ENCODE assay signal across 11 cellular contexts in genomic region chr6:157761926-157762325, GRCh38.
A peak's percentile ranks its signal among the peaks of the same experiment; 100 is the strongest.
DNase-seq lines count a peak whose midpoint lies in the region; ATAC-seq and TF ChIP-seq lines count a peak whose summit lies in the region.
"Had no signal": no experiment of that assay in that cellular context is flagged by ENCODE, and none has a peak within 500 bp of the region (broad histone marks: within the 10 kb centered on the region; RNA-seq: fewer than 3 reads in every experiment).

No MANE protein-coding gene starts in this region.

- H3K79me2 ChIP-seq in mammary epithelial cell (ENCODE audit: insufficient read depth, low read length) (no peaks in the 10 kb centered on the region), hepatocyte (no peaks in the 10 kb centered on the region)

- POLR2A ChIA-PET in MCF 10A (lab: Yijun Ruan, JAX) (interaction anchor here (0.9 to 6.0 kb wide), 6 partner anchors 43 to 125 kb away, joined by 3 to 79 read pairs (median 30); no protein-coding TSS in a partner anchor), T-cell (lab: Charles Lee) (interaction anchor here in 1 of 2 donors (0.6 kb wide), 1 partner anchor 64 kb away, joined by 6 read pairs; no protein-coding TSS in a partner anchor)

- 95% methylated on average over 11 of the region's 13 CpGs for WGBS in mammary epithelial cell (ENCODE audit: low coverage, missing lambda C conversion rate)
- 94% methylated on average over 13 of the region's 13 CpGs for WGBS in hepatocyte (ENCODE audit: low lambda C conversion rate, missing lambda C conversion rate)

- H4K20me1 ChIP-seq in mammary epithelial cell (ENCODE audit: insufficient read depth, low read length) (no peaks in the 10 kb centered on the region), hepatocyte (ENCODE audit: insufficient read depth, poor library complexity, severe bottlenecking) (no peaks in the 10 kb centered on the region)

- H3K4me1 ChIP-seq in mammary epithelial cell (ENCODE audit: insufficient read depth, low read length) (peaks cover 64% of the 10 kb centered on the region), tibial artery (peaks cover 4 to 73% (median 51%) of the 10 kb centered on the region in 4 donors), hepatocyte (ENCODE audit: insufficient read depth) (peaks cover 22% of the 10 kb centered on the region)

- CTCF ChIA-PET in MCF 10A (lab: Yijun Ruan, JAX) (interaction anchor here (0.6 to 8.7 kb wide), 7 partner anchors 46 to 131 kb away, joined by 3 to 138 read pairs (median 3); no protein-coding TSS in a partner anchor), mammary epithelial cell (lab: Charles Lee; ENCODE audit: low non-redundant PET) (no interaction called here), T-cell (lab: Charles Lee) (interaction anchor here (0.8 to 2.0 kb wide), 4 partner anchors 85 to 265 kb away, joined by 3 to 12 read pairs (median 8); no protein-coding TSS in a partner anchor)

- ATAC-seq in T-cell (replicated peaks in 1 of 4) = no peak

- no peak for TF ChIP-seq CTCF in MCF 10A (IDR thresholded peaks at IDR 0.05; ENCODE audit: unreplicated experiment)
- no peak for TF ChIP-seq CTCF in mammary epithelial cell (conservative IDR thresholded peaks at IDR 0.05 in 1 of 2, IDR thresholded peaks at IDR 0.05 in 1 of 2; ENCODE audit: extremely low read depth in 1 of 2, insufficient read depth in 1 of 2, low read depth in 1 of 2, low read length in 2 of 2)
- TF ChIP-seq CTCF in endothelial cell (IDR thresholded peaks at IDR 0.05; ENCODE audit: unreplicated experiment) = no peak
- TF ChIP-seq CTCF in tibial artery (IDR thresholded peaks at IDR 0.05) = no peak
- no peak for TF ChIP-seq CTCF in hepatocyte (IDR thresholded peaks at IDR 0.05; ENCODE audit: poor library complexity)

- H3K9me3 ChIP-seq in mammary epithelial cell (replicated peaks; ENCODE audit: insufficient read depth, low read length) (no peaks in the 10 kb centered on the region), tibial artery (no peaks in the 10 kb centered on the region), hepatocyte (ENCODE audit: low read depth) (no peaks in the 10 kb centered on the region)

- no peak overlapping the region for H3K27ac Mint-ChIP-seq in MCF 10A (ENCODE audit: low read depth, unreplicated experiment)
- peak overlapping the region; percentile 76 to 77 for H3K27ac Mint-ChIP-seq in T-cell
- peak overlapping the region; percentile 76 for H3K27ac Mint-ChIP-seq in endothelial cell (ENCODE audit: unreplicated experiment)

- H3K4me3 ChIP-seq in mammary epithelial cell (replicated peaks in 1 of 3; ENCODE audit: insufficient read depth in 1 of 3, low read depth in 2 of 3, low read length in 3 of 3) (no peak overlapping the region), tibial artery (no peak overlapping the region), hepatocyte (no peak overlapping the region)

- H3K36me3 Mint-ChIP-seq in MCF 10A (ENCODE audit: insufficient read depth, unreplicated experiment) (peaks cover 5% of the 10 kb centered on the region), T-cell (no peaks in the 10 kb centered on the region), endothelial cell (ENCODE audit: low read depth, unreplicated experiment) (no peaks in the 10 kb centered on the region)

- H3K4me2 ChIP-seq in mammary epithelial cell (ENCODE audit: insufficient read depth, low read depth, low read length) = no peak overlapping the region
- H3K4me2 ChIP-seq in hepatocyte = no peak overlapping the region

- H2AFZ ChIP-seq in mammary epithelial cell (ENCODE audit: low read depth, low read length) (no peak overlapping the region), hepatocyte (no peak overlapping the region)

- H3K9me3 Mint-ChIP-seq in MCF 10A (ENCODE audit: unreplicated experiment) = no peaks in the 10 kb centered on the region
- no peaks in the 10 kb centered on the region for H3K9me3 Mint-ChIP-seq in T-cell
- H3K9me3 Mint-ChIP-seq in endothelial cell (ENCODE audit: unreplicated experiment) = no peaks in the 10 kb centered on the region

- dilution Hi-C loops in mammary epithelial cell (cut with HindIII; ENCODE audit: low sequenced_read_pairs) = no loop called here

- in situ Hi-C loops in mammary epithelial cell (cut with MboI; ENCODE audit: low sequenced_read_pairs in 2 of 2) = no loop called here

- H3K4me1 Mint-ChIP-seq in MCF 10A (ENCODE audit: insufficient read depth, unreplicated experiment) (peaks cover 67% of the 10 kb centered on the region), T-cell (peaks cover 72 to 86% (median 85%) of the 10 kb centered on the region in 3 donors), endothelial cell (ENCODE audit: unreplicated experiment) (peaks cover 66% of the 10 kb centered on the region)

- H3K27me3 ChIP-seq in mammary epithelial cell (ENCODE audit: insufficient read depth, low read length) (no peaks in the 10 kb centered on the region), tibial artery (no peaks in the 10 kb centered on the region), hepatocyte (no peaks in the 10 kb centered on the region)

- H3K27ac ChIP-seq in mammary epithelial cell (ENCODE audit: insufficient read depth, low read depth, low read length) (no peak overlapping the region), tibial artery (peak overlapping the region; percentile 66 to 74), hepatocyte (no peak overlapping the region)
- H3K27ac ChIP-seq: C4-2B had no signal

- DNase-seq in MCF 10A (ENCODE audit: unreplicated experiment) = no peak
- DNase-seq in mammary epithelial cell = no peak
- no peak for DNase-seq in T-cell
- no peak for DNase-seq in endothelial cell (ENCODE audit: low spot score)
- DNase-seq in tibial artery = no peak
- no peak for DNase-seq in amygdala (lab: John Stamatoyannopoulos, UW)
- DNase-seq in hepatocyte (ENCODE audit: low spot score) = no peak
- no peak for DNase-seq in NCI-H2227 treated with DMSO at 0.1 percent for 48 hours (lab: John Stamatoyannopoulos, UW)
- DNase-seq: activated CD8-positive, alpha-beta memory T cell treated with anti-CD3 and anti-CD28 coated beads, Interleukin-2, amount 50 U/mL, for 48 hours; NCI-H2081 treated with DMSO at 0.1 percent for 48 hours had no signal

- H3K9ac ChIP-seq in mammary epithelial cell (ENCODE audit: insufficient read depth, low read length) = no peak overlapping the region

- intact Hi-C loops in MCF 10A (cut with micrococcal nuclease) (loop anchor here (2.0 kb wide), 1 partner anchor 311 kb away; no protein-coding TSS in a partner anchor), mammary epithelial cell (cut with micrococcal nuclease) (loop anchor here (5.0 kb wide), 2 partner anchors 40 to 220 kb away; partner anchors contain the start of gene SYNJ2), tibial artery (cut with DNase I; ENCODE audit: low total_unique reads) (no loop called here)

- H3K36me3 ChIP-seq in mammary epithelial cell (ENCODE audit: insufficient read depth, low read length) (no peaks in the 10 kb centered on the region), tibial artery (no peaks in the 10 kb centered on the region), hepatocyte (replicated peaks; ENCODE audit: insufficient read depth, low read depth) (no peaks in the 10 kb centered on the region)

- no peaks in the 10 kb centered on the region for H3K9me2 ChIP-seq in hepatocyte (replicated peaks; ENCODE audit: insufficient read depth)

- peak overlapping the region; percentile 17 for H3K4me3 Mint-ChIP-seq in MCF 10A (ENCODE audit: unreplicated experiment)
- peak overlapping the region; percentile 22 to 68 (median 22) for H3K4me3 Mint-ChIP-seq in T-cell
- peak overlapping the region; percentile 50 for H3K4me3 Mint-ChIP-seq in endothelial cell (ENCODE audit: unreplicated experiment)

- BruUV-seq in MCF 10A (replicated peaks; lab: Mats Ljungman, UMichigan) (no TSS peak), mammary epithelial cell (replicated peaks; lab: Mats Ljungman, UMichigan) (no TSS peak)

- H3K27me3 Mint-ChIP-seq in MCF 10A (ENCODE audit: insufficient read depth, unreplicated experiment) (no peaks in the 10 kb centered on the region), T-cell (no peaks in the 10 kb centered on the region), endothelial cell (ENCODE audit: unreplicated experiment) (peaks cover 15% of the 10 kb centered on the region)

Comparison
In these comparisons a context has a peak if more than half of its experiments do, and no peak if none do; other contexts are left out.
1. H3K27ac ChIP-seq: peak in tibial artery (2 of 2); none in mammary epithelial cell (single experiment) and hepatocyte (single experiment).
2. Peak in every context shown above with its lines, with median percentiles within 50 percentile points of each other: H3K4me3 Mint-ChIP-seq.